In genomic region chr6:90610671-90611542, GRCh38 we compare ENCODE assay signal across 8 cellular contexts. TPM values are rescaled to one million over a fixed set of nuclear protein-coding genes. Genes with fewer than 3 reads are reported as not detected.
A peak's percentile ranks its signal among the peaks of the same experiment; 100 is the strongest.
DNase-seq lines count a peak whose midpoint lies in the region; ATAC-seq and TF ChIP-seq lines count a peak whose summit lies in the region.

No MANE protein-coding gene starts in this region.

- no peak for TF ChIP-seq CTCF in Calu3 (IDR thresholded peaks at IDR 0.05; ENCODE audit: unreplicated experiment)
- TF ChIP-seq CTCF in mammary epithelial cell (conservative IDR thresholded peaks at IDR 0.05 in 1 of 2, IDR thresholded peaks at IDR 0.05 in 1 of 2; ENCODE audit: extremely low read depth in 1 of 2, insufficient read depth in 1 of 2, low read depth in 1 of 2, low read length in 2 of 2): no peak
- TF ChIP-seq CTCF in spleen (IDR thresholded peaks at IDR 0.05 in 8 of 11, conservative IDR thresholded peaks at IDR 0.05 in 3 of 11): peak in 1 of 11 experiments; percentile 8

- H2AFZ ChIP-seq in mammary epithelial cell (ENCODE audit: low read depth, low read length): peak overlapping the region; percentile 97

- intact Hi-C loops in Calu3 (cut with micrococcal nuclease; ENCODE audit: unreplicated experiment): no loop called here
- intact Hi-C loops in mammary epithelial cell (cut with micrococcal nuclease): no loop called here
- intact Hi-C loops in spleen (cut with DNase I; ENCODE audit: low total_unique reads): no loop called here

- DNase-seq in Calu3 (peak; percentile 9), mammary epithelial cell (peak; percentile 26), iris pigment epithelial cell (ENCODE audit: low read depth) (peak; percentile 25), spleen (peak; percentile 81)
- DNase-seq in T-helper 2 cell treated with Interferon-gamma antibody and Interleukin-4, amounts not matched to agents 5 μg/mL and 100 μg/mL, for 36 hours (ENCODE audit: low spot score): peak; percentile 36

- peak overlapping the region; percentile 100 for H3K4me2 ChIP-seq in mammary epithelial cell (ENCODE audit: insufficient read depth, low read depth, low read length)

- H3K36me3 ChIP-seq in mammary epithelial cell (ENCODE audit: insufficient read depth, low read length) (no peaks in the 10 kb centered on the region), spleen (no peaks in the 10 kb centered on the region)

- peaks cover 12% of the 10 kb centered on the region for H3K27me3 ChIP-seq in mammary epithelial cell (ENCODE audit: insufficient read depth, low read length)
- peaks cover 0 to 66% (median 21%) of the 10 kb centered on the region in 7 donors for H3K27me3 ChIP-seq in spleen (replicated peaks in 1 of 7)

- no TSS peak for BruUV-seq in Calu3 (replicated peaks; lab: Mats Ljungman, UMichigan)
- BruUV-seq in mammary epithelial cell (replicated peaks; lab: Mats Ljungman, UMichigan): no TSS peak

- no peaks in the 10 kb centered on the region for H3K79me2 ChIP-seq in mammary epithelial cell (ENCODE audit: insufficient read depth, low read length)

- dilution Hi-C loops in mammary epithelial cell (cut with HindIII; ENCODE audit: low sequenced_read_pairs): no loop called here

- no peak overlapping the region for H3K27ac Mint-ChIP-seq in Calu3 (ENCODE audit: unreplicated experiment)
- peak overlapping the region; percentile 63 for H3K27ac Mint-ChIP-seq in T-helper 2 cell treated with Interferon-gamma antibody and Interleukin-4, amounts not matched to agents 5 μg/mL and 100 μg/mL, for 36 hours

- ATAC-seq in GM19452 (IDR thresholded peaks at IDR 0.05; ENCODE audit: unreplicated experiment) (peak; percentile 76), HG03571 (IDR thresholded peaks at IDR 0.05; ENCODE audit: unreplicated experiment) (peak; percentile 66), HG03097 (IDR thresholded peaks at IDR 0.05; ENCODE audit: low FRiP score, unreplicated experiment) (no peak)

- H3K27me3 Mint-ChIP-seq in Calu3 (ENCODE audit: unreplicated experiment): peaks cover 57% of the 10 kb centered on the region
- peaks cover 65% of the 10 kb centered on the region for H3K27me3 Mint-ChIP-seq in T-helper 2 cell treated with Interferon-gamma antibody and Interleukin-4, amounts not matched to agents 5 μg/mL and 100 μg/mL, for 36 hours (ENCODE audit: low read depth)

- TF ChIP-seq POLR2A in spleen (IDR thresholded peaks at IDR 0.05): no peak

- no peaks in the 10 kb centered on the region for H3K9me3 ChIP-seq in mammary epithelial cell (replicated peaks; ENCODE audit: insufficient read depth, low read length)
- H3K9me3 ChIP-seq in spleen: no peaks in the 10 kb centered on the region

- H3K9me3 Mint-ChIP-seq in Calu3 (ENCODE audit: low read depth, unreplicated experiment): no peaks in the 10 kb centered on the region
- H3K9me3 Mint-ChIP-seq in T-helper 2 cell treated with Interferon-gamma antibody and Interleukin-4, amounts not matched to agents 5 μg/mL and 100 μg/mL, for 36 hours: no peaks in the 10 kb centered on the region

- H3K36me3 Mint-ChIP-seq in Calu3 (ENCODE audit: insufficient read depth, unreplicated experiment): peaks cover 10% of the 10 kb centered on the region
- H3K36me3 Mint-ChIP-seq in T-helper 2 cell treated with Interferon-gamma antibody and Interleukin-4, amounts not matched to agents 5 μg/mL and 100 μg/mL, for 36 hours (ENCODE audit: low read depth): no peaks in the 10 kb centered on the region

- H3K4me1 ChIP-seq in mammary epithelial cell (ENCODE audit: insufficient read depth, low read length) (peaks cover 17% of the 10 kb centered on the region), spleen (peaks cover 0 to 24% (median 19%) of the 10 kb centered on the region in 6 donors)

- no peak overlapping the region for H3K27ac ChIP-seq in mammary epithelial cell (ENCODE audit: insufficient read depth, low read depth, low read length)
- H3K27ac ChIP-seq in spleen: peak overlapping the region; percentile 54 to 87 (median 81)

- peak overlapping the region; percentile 52 to 70 (median 61) for H3K4me3 ChIP-seq in mammary epithelial cell (replicated peaks in 1 of 3; ENCODE audit: insufficient read depth in 1 of 3, low read depth in 2 of 3, low read length in 3 of 3)
- H3K4me3 ChIP-seq in spleen: peak overlapping the region; percentile 45 to 81 (median 58)

- 3% methylated on average over 21 of the region's 75 CpGs for WGBS in mammary epithelial cell (ENCODE audit: low coverage, missing lambda C conversion rate)
- WGBS in spleen, 5 donors: 1% methylated on average over 62 to 75 of the region's 75 CpGs

- in situ Hi-C loops in mammary epithelial cell (cut with MboI; ENCODE audit: low sequenced_read_pairs in 2 of 2): no loop called here

- H3K9ac ChIP-seq in mammary epithelial cell (ENCODE audit: insufficient read depth, low read length): no peak overlapping the region

- H4K20me1 ChIP-seq in mammary epithelial cell (ENCODE audit: insufficient read depth, low read length): no peaks in the 10 kb centered on the region

- H3K4me1 Mint-ChIP-seq in Calu3 (ENCODE audit: low read depth, unreplicated experiment): peaks cover 9% of the 10 kb centered on the region
- peaks cover 9% of the 10 kb centered on the region for H3K4me1 Mint-ChIP-seq in T-helper 2 cell treated with Interferon-gamma antibody and Interleukin-4, amounts not matched to agents 5 μg/mL and 100 μg/mL, for 36 hours (ENCODE audit: low read depth)

- CTCF ChIA-PET in Calu3 (lab: Charles Lee): no interaction called here
- CTCF ChIA-PET in mammary epithelial cell (lab: Charles Lee; ENCODE audit: low non-redundant PET): no interaction called here

- peak overlapping the region; percentile 64 for H3K4me3 Mint-ChIP-seq in Calu3 (ENCODE audit: low read depth, unreplicated experiment)
- peak overlapping the region; percentile 89 for H3K4me3 Mint-ChIP-seq in T-helper 2 cell treated with Interferon-gamma antibody and Interleukin-4, amounts not matched to agents 5 μg/mL and 100 μg/mL, for 36 hours

RNA-seq across cellular contexts. Expression of gene MAP3K7, which starts 24.0 kb away (rescaled TPM):
- total RNA-seq in Calu3 (2022) (27.8 and 28.1 TPM in 2 replicates), mammary epithelial cell (10 to 100 TPM; 32.3 to 39.7 TPM), spleen (10 to 100 TPM; 30.2 to 56.9 (median 43.0) TPM)
- polyA plus RNA-seq in mammary epithelial cell (20.2 TPM), spleen (10 to 100 TPM; 15.6 to 23.9 (median 22.2) TPM)
- 18.2 TPM for polyA minus RNA-seq in mammary epithelial cell

Comparison
In these comparisons a context has a peak if more than half of its experiments do, and no peak if none do; other contexts are left out.
1. DNase-seq: peak in every context shown above with its lines; median percentile 81 in spleen; 36 in T-helper 2 cell treated with Interferon-gamma antibody and Interleukin-4, amounts not matched to agents 5 μg/mL and 100 μg/mL, for 36 hours; 26 in mammary epithelial cell; 25 in iris pigment epithelial cell; 9 in Calu3.